In the genomic region with DNA sequence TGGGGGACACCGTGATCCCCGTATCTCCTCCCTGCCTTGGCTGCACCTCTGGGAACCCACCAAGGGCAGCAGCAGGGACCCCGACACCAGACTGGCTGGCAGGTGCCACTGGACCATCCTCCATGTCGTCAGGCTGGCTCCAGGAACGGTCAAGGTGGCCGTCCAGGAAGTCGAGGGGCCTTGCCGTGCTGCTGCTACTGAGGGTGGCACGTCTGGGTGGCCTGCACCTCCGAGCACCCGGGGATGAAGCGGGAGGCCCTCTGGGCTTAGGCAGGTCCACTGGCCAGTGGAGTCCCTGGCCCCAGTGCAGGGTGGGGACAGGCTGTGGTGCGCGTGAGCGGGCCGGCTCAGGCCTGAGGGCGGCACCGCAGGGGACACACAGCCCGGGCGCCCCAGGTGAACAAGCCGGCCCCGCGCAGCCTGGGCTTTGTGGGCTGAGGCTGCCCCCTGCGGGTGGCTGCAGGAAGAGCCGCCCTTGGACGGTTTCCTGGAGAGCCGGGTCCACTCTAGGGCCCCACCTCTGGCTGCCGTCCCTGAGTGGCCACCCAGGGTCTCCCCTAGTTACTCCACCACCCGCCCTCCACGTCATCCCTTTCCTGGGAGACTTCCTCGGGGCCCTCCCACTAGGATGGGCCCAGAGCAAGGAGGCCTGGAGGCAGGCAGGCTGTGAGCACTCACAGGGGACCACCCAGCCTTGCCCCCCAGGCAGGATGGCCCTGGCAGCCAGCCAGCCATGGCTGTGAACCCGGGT, we compare ENCODE assay signal across 1 cellular context.
A peak's percentile ranks its signal among the peaks of the same experiment; 100 is the strongest.
TF ChIP-seq lines count a peak whose summit lies in the region.

No MANE protein-coding gene starts in this region.

TF ChIP-seq in HepG2, 621 proteins besides CTCF, POLR2A, EP300 and RAD21 (continued from another document and continues in another):
- TF ChIP-seq AHDC1 (CRISPR knock-in tag; IDR thresholded peaks at IDR 0.05; ENCODE audit: borderline replicate concordance) (no peak), ZNF282 (IDR thresholded peaks at IDR 0.05; ENCODE audit: partially characterized antibody) (no peak), ZNF260 (CRISPR knock-in tag; IDR thresholded peaks at IDR 0.05; ENCODE audit: borderline replicate concordance, low read depth) (0 out of 2 replicates have a peak, but pooled peaks have one; percentile 64), ZNF770 (CRISPR knock-in tag; IDR thresholded peaks at IDR 0.05) (no peak; the same call in 1 of the 2 replicates), ZNF180 (CRISPR knock-in tag; IDR thresholded peaks at IDR 0.05; ENCODE audit: borderline replicate concordance, low read depth) (no peak), ZNF572 (CRISPR knock-in tag; IDR thresholded peaks at IDR 0.05) (no peak), ZNF121 (CRISPR knock-in tag; IDR thresholded peaks at IDR 0.05) (peak; percentile 59; the same call in 1 of the 2 replicates), KDM4B (CRISPR knock-in tag; IDR thresholded peaks at IDR 0.05) (peak; percentile 88; the same call in 1 of the 2 replicates), ZNF510 (CRISPR knock-in tag; IDR thresholded peaks at IDR 0.05; ENCODE audit: low read depth) (no peak), ATF1 (CRISPR knock-in tag; IDR thresholded peaks at IDR 0.05) (no peak), JUNB (CRISPR knock-in tag; IDR thresholded peaks at IDR 0.05; ENCODE audit: borderline replicate concordance) (no peak), RFX5 (IDR thresholded peaks at IDR 0.05; ENCODE audit: low read depth, low read length) (no peak), SALL2 (CRISPR knock-in tag; IDR thresholded peaks at IDR 0.05) (peak; percentile 74; the same call in 1 of the 2 replicates), HOXA9 (CRISPR knock-in tag; IDR thresholded peaks at IDR 0.05; ENCODE audit: borderline replicate concordance) (no peak), EEA1 (CRISPR knock-in tag; IDR thresholded peaks at IDR 0.05; ENCODE audit: borderline replicate concordance) (no peak), FOSL1 (CRISPR knock-in tag; IDR thresholded peaks at IDR 0.05; ENCODE audit: borderline replicate concordance) (no peak), ELF1 (CRISPR knock-in tag; IDR thresholded peaks at IDR 0.05) (0 out of 2 replicates have a peak, but pooled peaks have one; percentile 14), YEATS2 (CRISPR knock-in tag; IDR thresholded peaks at IDR 0.05; ENCODE audit: borderline replicate concordance) (peak; percentile 68; the same call in 1 of the 2 replicates), ZNF674 (CRISPR knock-in tag; IDR thresholded peaks at IDR 0.05; ENCODE audit: low read depth) (no peak), DNMT1 (CRISPR knock-in tag; IDR thresholded peaks at IDR 0.05) (peak; percentile 71; the same call in 1 of the 2 replicates), ZNF281 (CRISPR knock-in tag; IDR thresholded peaks at IDR 0.05; ENCODE audit: borderline replicate concordance) (0 out of 2 replicates have a peak, but pooled peaks have one; percentile 28), ZNF33B (CRISPR knock-in tag; IDR thresholded peaks at IDR 0.05) (no peak), MBD4 (IDR thresholded peaks at IDR 0.05; ENCODE audit: borderline replicate concordance, low read length) (no peak), ELK4 (CRISPR knock-in tag; IDR thresholded peaks at IDR 0.05; ENCODE audit: borderline replicate concordance) (no peak), EED (CRISPR knock-in tag; IDR thresholded peaks at IDR 0.05) (no peak), CBX1 (IDR thresholded peaks at IDR 0.05; ENCODE audit: low read depth) (no peak), ZNF776 (CRISPR knock-in tag; IDR thresholded peaks at IDR 0.05) (no peak), PLSCR1 (CRISPR knock-in tag; IDR thresholded peaks at IDR 0.05; ENCODE audit: borderline replicate concordance) (no peak)
- TF ChIP-seq, protein P1, sequence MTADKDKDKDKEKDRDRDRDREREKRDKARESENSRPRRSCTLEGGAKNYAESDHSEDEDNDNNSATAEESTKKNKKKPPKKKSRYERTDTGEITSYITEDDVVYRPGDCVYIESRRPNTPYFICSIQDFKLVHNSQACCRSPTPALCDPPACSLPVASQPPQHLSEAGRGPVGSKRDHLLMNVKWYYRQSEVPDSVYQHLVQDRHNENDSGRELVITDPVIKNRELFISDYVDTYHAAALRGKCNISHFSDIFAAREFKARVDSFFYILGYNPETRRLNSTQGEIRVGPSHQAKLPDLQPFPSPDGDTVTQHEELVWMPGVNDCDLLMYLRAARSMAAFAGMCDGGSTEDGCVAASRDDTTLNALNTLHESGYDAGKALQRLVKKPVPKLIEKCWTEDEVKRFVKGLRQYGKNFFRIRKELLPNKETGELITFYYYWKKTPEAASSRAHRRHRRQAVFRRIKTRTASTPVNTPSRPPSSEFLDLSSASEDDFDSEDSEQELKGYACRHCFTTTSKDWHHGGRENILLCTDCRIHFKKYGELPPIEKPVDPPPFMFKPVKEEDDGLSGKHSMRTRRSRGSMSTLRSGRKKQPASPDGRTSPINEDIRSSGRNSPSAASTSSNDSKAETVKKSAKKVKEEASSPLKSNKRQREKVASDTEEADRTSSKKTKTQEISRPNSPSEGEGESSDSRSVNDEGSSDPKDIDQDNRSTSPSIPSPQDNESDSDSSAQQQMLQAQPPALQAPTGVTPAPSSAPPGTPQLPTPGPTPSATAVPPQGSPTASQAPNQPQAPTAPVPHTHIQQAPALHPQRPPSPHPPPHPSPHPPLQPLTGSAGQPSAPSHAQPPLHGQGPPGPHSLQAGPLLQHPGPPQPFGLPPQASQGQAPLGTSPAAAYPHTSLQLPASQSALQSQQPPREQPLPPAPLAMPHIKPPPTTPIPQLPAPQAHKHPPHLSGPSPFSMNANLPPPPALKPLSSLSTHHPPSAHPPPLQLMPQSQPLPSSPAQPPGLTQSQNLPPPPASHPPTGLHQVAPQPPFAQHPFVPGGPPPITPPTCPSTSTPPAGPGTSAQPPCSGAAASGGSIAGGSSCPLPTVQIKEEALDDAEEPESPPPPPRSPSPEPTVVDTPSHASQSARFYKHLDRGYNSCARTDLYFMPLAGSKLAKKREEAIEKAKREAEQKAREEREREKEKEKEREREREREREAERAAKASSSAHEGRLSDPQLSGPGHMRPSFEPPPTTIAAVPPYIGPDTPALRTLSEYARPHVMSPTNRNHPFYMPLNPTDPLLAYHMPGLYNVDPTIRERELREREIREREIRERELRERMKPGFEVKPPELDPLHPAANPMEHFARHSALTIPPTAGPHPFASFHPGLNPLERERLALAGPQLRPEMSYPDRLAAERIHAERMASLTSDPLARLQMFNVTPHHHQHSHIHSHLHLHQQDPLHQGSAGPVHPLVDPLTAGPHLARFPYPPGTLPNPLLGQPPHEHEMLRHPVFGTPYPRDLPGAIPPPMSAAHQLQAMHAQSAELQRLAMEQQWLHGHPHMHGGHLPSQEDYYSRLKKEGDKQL (CRISPR knock-in tag; IDR thresholded peaks at IDR 0.05; ENCODE audit: low read depth): no peak
- TF ChIP-seq, protein P2, sequence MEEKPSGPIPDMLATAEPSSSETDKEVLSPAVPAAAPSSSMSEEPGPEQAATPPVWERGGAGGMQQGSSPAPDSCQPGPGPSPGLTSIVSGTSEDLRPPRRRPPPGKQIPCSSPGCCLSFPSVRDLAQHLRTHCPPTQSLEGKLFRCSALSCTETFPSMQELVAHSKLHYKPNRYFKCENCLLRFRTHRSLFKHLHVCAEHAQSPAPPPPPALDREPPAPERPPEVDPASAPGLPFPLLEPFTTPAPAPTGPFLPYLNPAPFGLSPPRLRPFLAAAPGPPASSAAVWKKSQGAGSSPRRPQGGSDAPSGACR (CRISPR knock-in tag; IDR thresholded peaks at IDR 0.05): no peak
- TF ChIP-seq, protein P3, sequence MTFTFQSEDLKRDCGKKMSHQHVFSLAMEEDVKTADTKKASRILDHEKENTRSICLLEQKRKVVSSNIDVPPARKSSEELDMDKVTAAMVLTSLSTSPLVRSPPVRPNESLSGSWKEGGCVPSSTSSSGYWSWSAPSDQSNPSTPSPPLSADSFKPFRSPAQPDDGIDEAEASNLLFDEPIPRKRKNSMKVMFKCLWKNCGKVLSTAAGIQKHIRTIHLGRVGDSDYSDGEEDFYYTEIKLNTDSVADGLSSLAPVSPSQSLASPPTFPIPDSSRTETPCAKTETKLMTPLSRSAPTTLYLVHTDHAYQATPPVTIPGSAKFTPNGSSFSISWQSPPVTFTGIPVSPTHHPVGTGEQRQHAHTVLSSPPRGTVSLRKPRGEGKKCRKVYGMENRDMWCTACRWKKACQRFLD (CRISPR knock-in tag; IDR thresholded peaks at IDR 0.05; ENCODE audit: borderline replicate concordance): no peak
- TF ChIP-seq, protein P4, sequence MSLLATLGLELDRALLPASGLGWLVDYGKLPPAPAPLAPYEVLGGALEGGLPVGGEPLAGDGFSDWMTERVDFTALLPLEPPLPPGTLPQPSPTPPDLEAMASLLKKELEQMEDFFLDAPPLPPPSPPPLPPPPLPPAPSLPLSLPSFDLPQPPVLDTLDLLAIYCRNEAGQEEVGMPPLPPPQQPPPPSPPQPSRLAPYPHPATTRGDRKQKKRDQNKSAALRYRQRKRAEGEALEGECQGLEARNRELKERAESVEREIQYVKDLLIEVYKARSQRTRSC (CRISPR knock-in tag; IDR thresholded peaks at IDR 0.05; ENCODE audit: low read depth): no peak
